Comparison of ENCODE assay signal across 1 cellular context in genomic region chr1:110067957-110068645, GRCh38.
TF ChIP-seq lines count a peak whose summit lies in the region.

No MANE protein-coding gene starts in this region.

TF ChIP-seq in H1, 55 proteins besides CTCF, POLR2A, EP300 and RAD21:
- TF ChIP-seq ATF3 (IDR thresholded peaks at IDR 0.05; ENCODE audit: insufficient read depth, low read depth, low read length) (no peak), MAX (IDR thresholded peaks at IDR 0.05) (no peak), CTBP2 (IDR thresholded peaks at IDR 0.05; ENCODE audit: borderline replicate concordance, insufficient read depth, insufficient read length, low read length) (peak; percentile 73), RXRA (IDR thresholded peaks at IDR 0.05; ENCODE audit: insufficient read depth, low read depth, low read length) (no peak), CHD1 (IDR thresholded peaks at IDR 0.05; ENCODE audit: low read depth, low read length) (no peak), EZH2 (IDR thresholded peaks at IDR 0.05; ENCODE audit: low read depth, low read length, severe bottlenecking) (peak; percentile 46), SUZ12 (IDR thresholded peaks at IDR 0.05; ENCODE audit: low read length) (peak; percentile 88), ASH2L (IDR thresholded peaks at IDR 0.05; ENCODE audit: low read length) (peak; percentile 30)
